In the genomic region with DNA sequence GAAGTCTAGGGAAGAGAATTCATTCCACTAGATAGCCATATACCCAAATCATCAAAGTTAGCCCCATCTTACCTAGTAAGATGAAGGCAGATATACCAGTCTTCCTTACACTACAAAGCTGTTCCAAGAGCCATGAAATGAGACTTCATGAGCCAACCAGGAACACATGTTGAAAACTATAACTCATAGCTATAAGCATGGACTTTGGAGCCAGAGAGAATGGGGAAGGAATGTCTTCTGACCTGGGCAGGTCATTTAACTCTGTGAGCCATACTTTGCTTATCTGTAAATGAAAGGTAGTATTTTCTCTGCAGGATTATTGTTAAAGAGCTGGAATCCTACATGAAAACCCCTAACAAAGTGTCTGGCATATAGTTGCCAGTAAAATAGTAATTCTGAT, we compare ENCODE assay signal across 19 cellular contexts.
"Had no signal": no experiment of that assay in that cellular context is flagged by ENCODE, and none has a peak within 500 bp of the region (broad histone marks: within the 10 kb centered on the region; RNA-seq: fewer than 3 reads in every experiment).

No MANE protein-coding gene starts in this region.

- H3K4me3 Mint-ChIP-seq: central memory CD8-positive, alpha-beta T cell; dendritic cell treated with granulocyte-macrophage colony-stimulating factor and Interleukin-4, amounts not matched to agents 40 ng/mL and 50 ng/mL, for 4 days; effector memory CD8-positive, alpha-beta T cell; nephron; stimulated activated naive B cell treated with anti-CD40 and anti-IgM and Interleukin-4, amounts not matched to agents 10 μg/mL and 1 μg/mL and 100 μg/mL, for 72 hours; stimulated activated naive CD8-positive, alpha-beta T cell treated with anti-CD3 and anti-CD28 coated beads, Interleukin-15, amount 100 ng/mL, for 72 hours had no signal

- DNase-seq: effector memory CD8-positive, alpha-beta T cell; esophagus squamous epithelium; foreskin fibroblast; kidney; left cardiac atrium; occipital lobe; psoas muscle; retina; stimulated activated CD4-positive, alpha-beta T cell treated with anti-CD3 and anti-CD28 coated beads, Interleukin-2, amount 100 ng/mL, for 24 hours; stimulated activated CD4-positive, alpha-beta T cell treated with anti-CD3 and anti-CD28 coated beads, Interleukin-4, amount 100 ng/mL, for 4 hours; stimulated activated naive B cell treated with anti-CD40 and anti-IgM and Interleukin-4, amounts not matched to agents 10 μg/mL and 1 μg/mL and 100 μg/mL, for 72 hours; stimulated activated naive CD8-positive, alpha-beta T cell treated with anti-CD3 and anti-CD28 coated beads, Interleukin-15, amount 100 ng/mL, for 72 hours; substantia nigra; transverse colon had no signal

- H3K4me1 ChIP-seq: psoas muscle had no signal

- H3K9me3 Mint-ChIP-seq: central memory CD8-positive, alpha-beta T cell; dendritic cell treated with granulocyte-macrophage colony-stimulating factor and Interleukin-4, amounts not matched to agents 40 ng/mL and 50 ng/mL, for 4 days; effector memory CD8-positive, alpha-beta T cell; nephron; stimulated activated naive CD8-positive, alpha-beta T cell treated with anti-CD3 and anti-CD28 coated beads, Interleukin-15, amount 100 ng/mL, for 72 hours had no signal

- H3K27me3 Mint-ChIP-seq: dendritic cell treated with granulocyte-macrophage colony-stimulating factor and Interleukin-4, amounts not matched to agents 40 ng/mL and 50 ng/mL, for 4 days had no signal

- H3K36me3 ChIP-seq: esophagus squamous epithelium, thoracic aorta, transverse colon had no signal

- H3K4me3 ChIP-seq: esophagus squamous epithelium, psoas muscle, thoracic aorta, transverse colon had no signal

- H3K36me3 Mint-ChIP-seq: stimulated activated naive B cell treated with anti-CD40 and anti-IgM and Interleukin-4, amounts not matched to agents 10 μg/mL and 1 μg/mL and 100 μg/mL, for 72 hours had no signal

- H3K27me3 ChIP-seq: esophagus squamous epithelium, transverse colon had no signal

- H3K27ac Mint-ChIP-seq: dendritic cell treated with granulocyte-macrophage colony-stimulating factor and Interleukin-4, amounts not matched to agents 40 ng/mL and 50 ng/mL, for 4 days; effector memory CD8-positive, alpha-beta T cell; nephron; stimulated activated naive B cell treated with anti-CD40 and anti-IgM and Interleukin-4, amounts not matched to agents 10 μg/mL and 1 μg/mL and 100 μg/mL, for 72 hours; stimulated activated naive CD8-positive, alpha-beta T cell treated with anti-CD3 and anti-CD28 coated beads, Interleukin-15, amount 100 ng/mL, for 72 hours had no signal

- H3K9me3 ChIP-seq: esophagus squamous epithelium, psoas muscle, thoracic aorta, transverse colon had no signal

- H3K4me1 Mint-ChIP-seq: central memory CD8-positive, alpha-beta T cell; stimulated activated naive B cell treated with anti-CD40 and anti-IgM and Interleukin-4, amounts not matched to agents 10 μg/mL and 1 μg/mL and 100 μg/mL, for 72 hours; stimulated activated naive CD8-positive, alpha-beta T cell treated with anti-CD3 and anti-CD28 coated beads, Interleukin-15, amount 100 ng/mL, for 72 hours had no signal

- ATAC-seq: effector memory CD8-positive, alpha-beta T cell; psoas muscle; sciatic nerve; stimulated activated naive B cell treated with anti-CD40 and anti-IgM and Interleukin-4, amounts not matched to agents 10 μg/mL and 1 μg/mL and 100 μg/mL, for 72 hours; stimulated activated naive CD8-positive, alpha-beta T cell treated with anti-CD3 and anti-CD28 coated beads, Interleukin-15, amount 100 ng/mL, for 72 hours had no signal

- H3K27ac ChIP-seq: esophagus squamous epithelium, psoas muscle, thoracic aorta, transverse colon had no signal
